In genomic region chr18:72541871-72542690, GRCh38 we compare ENCODE assay signal across 8 cellular contexts. TPM values are rescaled to one million over a fixed set of nuclear protein-coding genes. Genes with fewer than 3 reads are reported as not detected.
DNase-seq lines count a peak whose midpoint lies in the region; FAIRE-seq and TF ChIP-seq lines count a peak whose summit lies in the region.
"Had no signal": no experiment of that assay in that cellular context is flagged by ENCODE, and none has a peak within 500 bp of the region (broad histone marks: within the 10 kb centered on the region; RNA-seq: fewer than 3 reads in every experiment).

No MANE protein-coding gene starts in this region.

- H3K4me3 ChIP-seq in endothelial cell of umbilical vein (replicated peaks in 1 of 3; ENCODE audit: insufficient read depth in 1 of 3, low read depth in 1 of 3, low read length in 3 of 3) (peak overlapping the region in 1 of 3 experiments; percentile 16), retinal pigment epithelial cell (ENCODE audit: low read length) (peak overlapping the region; percentile 23), vagina (no peak overlapping the region)

- FAIRE-seq in endothelial cell of umbilical vein (lab: Jason Lieb, UNC), result no peak

- H3K36me3 ChIP-seq in endothelial cell of umbilical vein (ENCODE audit: control insufficient read depth in 2 of 2, extremely low read depth in 1 of 2, insufficient read depth in 2 of 2, low read length in 2 of 2), result no peaks in the 10 kb centered on the region
- no peaks in the 10 kb centered on the region for H3K36me3 ChIP-seq in vagina

- no peaks in the 10 kb centered on the region for H4K20me1 ChIP-seq in endothelial cell of umbilical vein (replicated peaks; ENCODE audit: control insufficient read depth, extremely low read depth, insufficient read depth, low read length)

- no TSS peak for BruUV-seq in endothelial cell of umbilical vein (replicated peaks; lab: Mats Ljungman, UMichigan)

- H3K4me2 ChIP-seq in endothelial cell of umbilical vein (ENCODE audit: insufficient read depth, low read length), result peak overlapping the region; percentile 47

- H3K4me3 Mint-ChIP-seq in activated naive CD4-positive, alpha-beta T cell treated with anti-CD3 and anti-CD28 coated beads, Interleukin-2, amount 10 ng/mL, durations not matched to agents 7 days and 5 days, result no peak overlapping the region

- H2AFZ ChIP-seq in endothelial cell of umbilical vein (ENCODE audit: low read depth, low read length), result peak overlapping the region; percentile 54

- no peaks in the 10 kb centered on the region for H3K79me2 ChIP-seq in endothelial cell of umbilical vein (ENCODE audit: control insufficient read depth, insufficient read depth, low read length)

- POLR2A ChIA-PET in endothelial cell of umbilical vein (lab: Charles Lee), result no interaction called here

- intact Hi-C loops in endothelial cell of umbilical vein (cut with micrococcal nuclease), result no loop called here
- intact Hi-C loops in vagina (cut with DNase I), result no loop called here

- peak; percentile 19 for TF ChIP-seq CTCF in GM13977 (IDR thresholded peaks at IDR 0.05; ENCODE audit: extremely low read depth, insufficient read depth, missing control alignments)
- TF ChIP-seq CTCF in endothelial cell of umbilical vein (IDR thresholded peaks at IDR 0.05; ENCODE audit: extremely low read depth in 1 of 2, insufficient read depth in 1 of 2, low read depth in 1 of 2, low read length in 2 of 2), result peak; percentile 13 to 33
- TF ChIP-seq CTCF in retinal pigment epithelial cell (conservative IDR thresholded peaks at IDR 0.05; ENCODE audit: low read depth, low read length), result peak; percentile 21
- TF ChIP-seq CTCF in vagina (IDR thresholded peaks at IDR 0.05), result no peak

- CTCF ChIA-PET in endothelial cell of umbilical vein (lab: Charles Lee), result interaction anchor here (1.0 to 2.9 kb wide), 5 partner anchors 10 to 1760 kb away, joined by 3 to 94 read pairs (median 4); no protein-coding TSS in a partner anchor
- CTCF ChIA-PET in activated naive CD4-positive, alpha-beta T cell treated with anti-CD3 and anti-CD28 coated beads, Interleukin-2, amount 10 ng/mL, durations not matched to agents 7 days and 5 days (lab: Charles Lee), result no interaction called here

- H3K9me1 ChIP-seq in endothelial cell of umbilical vein (replicated peaks; ENCODE audit: control insufficient read depth, extremely low read depth, insufficient read depth, low read length), result no peaks in the 10 kb centered on the region

- H3K9me3 Mint-ChIP-seq in activated naive CD4-positive, alpha-beta T cell treated with anti-CD3 and anti-CD28 coated beads, Interleukin-2, amount 10 ng/mL, durations not matched to agents 7 days and 5 days, result no peaks in the 10 kb centered on the region

- H3K9me3 ChIP-seq in endothelial cell of umbilical vein (replicated peaks; ENCODE audit: control insufficient read depth, insufficient read depth, low read length), result no peaks in the 10 kb centered on the region
- no peaks in the 10 kb centered on the region for H3K9me3 ChIP-seq in vagina

- H3K27ac ChIP-seq in endothelial cell of umbilical vein (ENCODE audit: insufficient read depth, low read depth, low read length), result no peak overlapping the region
- H3K27ac ChIP-seq in vagina, result no peak overlapping the region

- peaks cover 16% of the 10 kb centered on the region for H3K4me1 ChIP-seq in endothelial cell of umbilical vein (ENCODE audit: control insufficient read depth, extremely low read depth, insufficient read depth, low read length)
- H3K4me1 ChIP-seq in vagina, result peaks cover 10% of the 10 kb centered on the region

- TF ChIP-seq POLR2A in endothelial cell of umbilical vein (IDR thresholded peaks at IDR 0.05; ENCODE audit: low read depth, low read length) (no peak), vagina (IDR thresholded peaks at IDR 0.05) (no peak)

- dilution Hi-C loops in endothelial cell of umbilical vein (cut with MboI; ENCODE audit: extremely low pct_ligation_motif_present, low sequenced_read_pairs), result no loop called here

- DNase-seq in GM13977 (ENCODE audit: low spot score), result peak; percentile 14
- DNase-seq in NCI-H2107 treated with DMSO at 0.1 percent for 48 hours (lab: John Stamatoyannopoulos, UW; ENCODE audit: unreplicated experiment), result peak; percentile 13
- DNase-seq in endothelial cell of umbilical vein (ENCODE audit: low read depth, low spot score), result no peak
- DNase-seq in retinal pigment epithelial cell (ENCODE audit: low read depth), result no peak
- DNase-seq in activated naive CD4-positive, alpha-beta T cell treated with anti-CD3 and anti-CD28 coated beads, Interleukin-2, amount 10 ng/mL, durations not matched to agents 7 days and 5 days, result no peak
- DNase-seq in NCI-H526 (lab: John Stamatoyannopoulos, UW), result no peak
- no peak for DNase-seq in vagina (ENCODE audit: extremely low spot score in 2 of 2)
- DNase-seq: naive B cell had no signal

- no peaks in the 10 kb centered on the region for H3K36me3 Mint-ChIP-seq in activated naive CD4-positive, alpha-beta T cell treated with anti-CD3 and anti-CD28 coated beads, Interleukin-2, amount 10 ng/mL, durations not matched to agents 7 days and 5 days

- H3K27ac Mint-ChIP-seq in activated naive CD4-positive, alpha-beta T cell treated with anti-CD3 and anti-CD28 coated beads, Interleukin-2, amount 10 ng/mL, durations not matched to agents 7 days and 5 days, result no peak overlapping the region

- no peak overlapping the region for H3K9ac ChIP-seq in endothelial cell of umbilical vein (replicated peaks; ENCODE audit: extremely low read depth, insufficient read depth, low read length)

- H3K27me3 Mint-ChIP-seq in activated naive CD4-positive, alpha-beta T cell treated with anti-CD3 and anti-CD28 coated beads, Interleukin-2, amount 10 ng/mL, durations not matched to agents 7 days and 5 days, result peaks cover 45% of the 10 kb centered on the region

- H3K27me3 ChIP-seq in endothelial cell of umbilical vein (ENCODE audit: control insufficient read depth in 2 of 2, insufficient read depth in 2 of 2, low read length in 2 of 2), result peaks cover 25 to 53% of the 10 kb centered on the region in 2 experiments
- H3K27me3 ChIP-seq in vagina, result no peaks in the 10 kb centered on the region

- in situ Hi-C loops in GM13977 (cut with MboI; ENCODE audit: low pct_unique_long_range_greater_than_20kb, low sequenced_read_pairs, unreplicated experiment), result no loop called here

- H3K4me1 Mint-ChIP-seq in activated naive CD4-positive, alpha-beta T cell treated with anti-CD3 and anti-CD28 coated beads, Interleukin-2, amount 10 ng/mL, durations not matched to agents 7 days and 5 days, result peaks cover 5% of the 10 kb centered on the region

TF ChIP-seq in endothelial cell of umbilical vein, 7 proteins besides CTCF, POLR2A, EP300 and RAD21:
- TF ChIP-seq MAX (IDR thresholded peaks at IDR 0.05; ENCODE audit: insufficient read depth, insufficient read length), result no peak
- no peak for TF ChIP-seq MYC (IDR thresholded peaks at IDR 0.05; ENCODE audit: low read depth, low read length)
- TF ChIP-seq JUN (IDR thresholded peaks at IDR 0.05; ENCODE audit: borderline replicate concordance, insufficient read depth, insufficient read length, low read depth), result no peak
- TF ChIP-seq GATA2 (IDR thresholded peaks at IDR 0.05; ENCODE audit: insufficient read depth, insufficient read length, low read depth, low read length), result no peak
- no peak for TF ChIP-seq EZH2 (IDR thresholded peaks at IDR 0.05; ENCODE audit: borderline replicate concordance, low read depth, low read length, severe bottlenecking)
- no peak for TF ChIP-seq POLR2AphosphoS5 (IDR thresholded peaks at IDR 0.05; ENCODE audit: insufficient read depth, low read depth, low read length)

RNA-seq across cellular contexts. Expression of gene CBLN2, which starts 2.1 kb away (rescaled TPM):
- total RNA-seq in endothelial cell of umbilical vein (0.55 and 1.1 TPM in 2 replicates), vagina (not detected)
- polyA plus RNA-seq in endothelial cell of umbilical vein, result 1.1 TPM in 2 replicates
- 1.5 and 2.0 TPM in 2 replicates for polyA plus RNA-seq in endothelial cell of umbilical vein (2011; cell fraction: cytosol; rRNA removed)
- 2.6 and 3.3 TPM in 2 replicates for polyA plus RNA-seq in endothelial cell of umbilical vein (2011; cell fraction: nucleus; rRNA removed)
- polyA plus RNA-seq in endothelial cell of umbilical vein (2012), result 0.48 and 1.5 TPM in 2 replicates
- 0.73 and 1.3 TPM in 2 replicates for polyA minus RNA-seq in endothelial cell of umbilical vein
- polyA minus RNA-seq in endothelial cell of umbilical vein (2011; cell fraction: cytosol; rRNA and poly(A)+ RNA removed), result not detected
- polyA minus RNA-seq in endothelial cell of umbilical vein (2011; cell fraction: nucleus; rRNA and poly(A)+ RNA removed), result 0.34 and 0.48 TPM in 2 replicates

Comparison
In these comparisons a context has a peak if more than half of its experiments do, and no peak if none do; other contexts are left out.
1. DNase-seq: peak in GM13977 (single experiment) and NCI-H2107 treated with DMSO at 0.1 percent for 48 hours (single experiment); none in endothelial cell of umbilical vein (single experiment), retinal pigment epithelial cell (single experiment), activated naive CD4-positive, alpha-beta T cell treated with anti-CD3 and anti-CD28 coated beads, Interleukin-2, amount 10 ng/mL, durations not matched to agents 7 days and 5 days (single experiment), NCI-H526 (0 of 2) and vagina (0 of 2).
2. CTCF ChIP-seq: peak in GM13977 (single experiment), endothelial cell of umbilical vein (2 of 2) and retinal pigment epithelial cell (single experiment); none in vagina (0 of 3).